ENCODE assay signal across 12 cellular contexts in genomic region chr13:50170447-50171037, GRCh38.
DNase-seq lines count a peak whose midpoint lies in the region; ATAC-seq and TF ChIP-seq lines count a peak whose summit lies in the region.
"Had no signal": no experiment of that assay in that cellular context is flagged by ENCODE, and none has a peak within 500 bp of the region (broad histone marks: within the 10 kb centered on the region; RNA-seq: fewer than 3 reads in every experiment).

No MANE protein-coding gene starts in this region.

- no peak overlapping the region for H3K4me3 ChIP-seq in AG09309 (ENCODE audit: control insufficient read depth, low read depth, low read length)
- no peak overlapping the region for H3K4me3 ChIP-seq in brain microvascular endothelial cell (ENCODE audit: low read depth, low read length)
- H3K4me3 ChIP-seq in lower lobe of right lung, result no peak overlapping the region
- no peak overlapping the region for H3K4me3 ChIP-seq in HAP-1

- H3K27ac ChIP-seq in brain microvascular endothelial cell (no peak overlapping the region), lower lobe of right lung (no peak overlapping the region)

- H3K36me3 ChIP-seq in brain microvascular endothelial cell (replicated peaks) (no peaks in the 10 kb centered on the region), lower lobe of right lung (no peaks in the 10 kb centered on the region), HAP-1 (replicated peaks) (no peaks in the 10 kb centered on the region)

- peak in 1 of 2 donors; percentile 40 for ATAC-seq in lower lobe of right lung
- ATAC-seq in GM18858 (IDR thresholded peaks at IDR 0.05; ENCODE audit: unreplicated experiment), result no peak

- H3K27me3 ChIP-seq in brain microvascular endothelial cell (replicated peaks) (no peaks in the 10 kb centered on the region), lower lobe of right lung (ENCODE audit: low read depth) (no peaks in the 10 kb centered on the region), HAP-1 (ENCODE audit: low read depth) (no peaks in the 10 kb centered on the region)

- TF ChIP-seq CTCF in AG09309 (IDR thresholded peaks at IDR 0.05; ENCODE audit: control insufficient read depth, insufficient read depth, low read depth, low read length, missing control alignments) (peak; percentile 43), brain microvascular endothelial cell (IDR thresholded peaks at IDR 0.05; ENCODE audit: low read depth, low read length, missing control alignments) (peak; percentile 18), lower lobe of right lung (IDR thresholded peaks at IDR 0.05) (peak; percentile 36)

- intact Hi-C loops in lower lobe of right lung (cut with DNase I), result no loop called here

- DNase-seq in AG09309 (ENCODE audit: low read depth) (no peak), LHCN-M2 (ENCODE audit: low read depth) (peak; percentile 30), brain microvascular endothelial cell (no peak), lower lobe of right lung (no peak), NCI-H1436 (lab: John Stamatoyannopoulos, UW) (no peak), NCI-H146 treated with DMSO at 0.1 percent for 48 hours (lab: John Stamatoyannopoulos, UW; ENCODE audit: unreplicated experiment) (no peak), HAP-1 (ENCODE audit: low spot score in 2 of 2) (no peak)
- DNase-seq: activated CD8-positive, alpha-beta memory T cell treated with anti-CD3 and anti-CD28 coated beads for 24 hours; glutamatergic neuron; NCI-H2171 treated with DMSO at 0.1 percent for 48 hours; substantia nigra had no signal

- in situ Hi-C loops in brain microvascular endothelial cell (cut with HindIII; ENCODE audit: low pct_ligation_motif_present, low sequenced_read_pairs) (no loop called here), HAP-1 (cut with MboI; ENCODE audit: low sequenced_read_pairs) (no loop called here)

- H3K9me3 ChIP-seq in lower lobe of right lung, result no peaks in the 10 kb centered on the region
- 0 out of 2 replicates have a peak, but pooled peaks cover 3% of the 10 kb centered on the region for H3K9me3 ChIP-seq in HAP-1

- H3K4me1 ChIP-seq in lower lobe of right lung, result peaks cover 4% of the 10 kb centered on the region
- no peaks in the 10 kb centered on the region for H3K4me1 ChIP-seq in HAP-1
